8 cellular contexts compared by ENCODE assay signal in the genomic region with DNA sequence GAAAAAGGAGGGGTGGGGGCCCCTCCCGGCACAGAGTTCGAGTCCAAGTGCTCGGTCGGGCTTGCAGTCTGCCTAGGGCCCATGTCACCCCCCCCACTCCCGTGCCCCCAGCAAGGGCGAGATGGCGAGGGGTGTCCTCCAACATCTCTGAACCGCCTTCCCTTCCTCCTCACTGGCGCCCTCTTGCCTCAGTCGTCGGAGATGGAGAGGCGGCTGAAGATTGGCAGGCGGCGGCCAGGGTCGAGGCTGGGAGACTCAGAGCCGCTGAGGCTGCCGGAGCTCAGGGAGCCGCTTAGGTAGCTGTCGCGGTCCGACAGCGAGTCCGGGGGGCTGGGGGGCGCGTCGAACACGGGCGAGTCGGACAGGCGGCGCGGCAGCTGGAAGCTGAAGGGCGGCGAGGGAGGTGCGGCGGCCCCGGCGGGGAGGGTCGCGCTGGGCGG. TPM values are rescaled to one million over a fixed set of nuclear protein-coding genes. Genes with fewer than 3 reads are reported as not detected.
DNase-seq lines count a peak whose midpoint lies in the region; ATAC-seq and TF ChIP-seq lines count a peak whose summit lies in the region.

No MANE protein-coding gene starts in this region.

- H3K4me1 ChIP-seq in osteoblast (ENCODE audit: insufficient read depth, low read length), result peaks cover 56% of the 10 kb centered on the region
- peaks cover 37 to 45% of the 10 kb centered on the region in 2 donors for H3K4me1 ChIP-seq in thoracic aorta (ENCODE audit: control insufficient read depth in 1 of 2, low read depth in 2 of 2)

- peak; percentile 25 for TF ChIP-seq CTCF in osteoblast (IDR thresholded peaks at IDR 0.05; ENCODE audit: extremely low read depth, low read depth, low read length)
- no peak for TF ChIP-seq CTCF in thoracic aorta (IDR thresholded peaks at IDR 0.05)

- peaks cover 49% of the 10 kb centered on the region for H3K79me2 ChIP-seq in osteoblast (ENCODE audit: insufficient read depth, low read length)

- no peak for ATAC-seq in thoracic aorta (ENCODE audit: insufficient number of reproducible peaks, low FRiP score, low read depth)

- H3K36me3 ChIP-seq in osteoblast (ENCODE audit: insufficient read depth, low read length) (peaks cover 30% of the 10 kb centered on the region), thoracic aorta (peaks cover 29% of the 10 kb centered on the region)

- H3K27me3 ChIP-seq in osteoblast (ENCODE audit: insufficient read depth, low read length) (no peaks in the 10 kb centered on the region), thoracic aorta (replicated peaks; ENCODE audit: insufficient read depth) (no peaks in the 10 kb centered on the region)

- peak; percentile 35 for TF ChIP-seq POLR2A in GM15510 (IDR thresholded peaks at IDR 0.05; ENCODE audit: borderline replicate concordance, extremely low read depth, insufficient read length)

- H3K9me3 ChIP-seq in osteoblast (ENCODE audit: low read depth, low read length) (no peaks in the 10 kb centered on the region), thoracic aorta (no peaks in the 10 kb centered on the region)

- H3K4me2 ChIP-seq in osteoblast (ENCODE audit: insufficient read depth, low read length), result peak overlapping the region; percentile 85

- H2AFZ ChIP-seq in osteoblast (ENCODE audit: low read length), result no peak overlapping the region

- H3K27ac ChIP-seq in osteoblast (ENCODE audit: low read depth, low read length), result peak overlapping the region; percentile 88
- peak overlapping the region; percentile 98 to 99 for H3K27ac ChIP-seq in thoracic aorta

- DNase-seq in RPMI7951 (ENCODE audit: low read depth) (peak; percentile 73), activated gamma-delta T cell treated with Interleukin-2 at 50 U/mL for 16 hours (peak; percentile 77), germinal center (ENCODE audit: low spot score) (peak; percentile 61), osteoblast (ENCODE audit: insufficient read length, low spot score, missing footprints) (peak; percentile 79), thoracic aorta (ENCODE audit: low spot score) (no peak), NCI-H2029 (lab: John Stamatoyannopoulos, UW) (no peak), occipital lobe (lab: John Stamatoyannopoulos, UW) (no peak)

- H4K20me1 ChIP-seq in osteoblast (ENCODE audit: insufficient read depth, low read length), result peaks cover 19% of the 10 kb centered on the region

- H3K4me3 ChIP-seq in osteoblast (ENCODE audit: insufficient read depth, low read length), result peak overlapping the region; percentile 90
- H3K4me3 ChIP-seq in thoracic aorta, result peak overlapping the region; percentile 88

RNA-seq across cellular contexts. Expression of a gene that starts 2.3 kb away (rescaled TPM):
- 6.4 and 9.1 TPM in 2 replicates for total RNA-seq in RPMI7951 (2014; rRNA removed; shearing (Covaris generic))
- total RNA-seq in osteoblast (14.7 and 15.6 TPM in 2 replicates), thoracic aorta (100 to 1,000 TPM; 172 to 197 TPM), occipital lobe (2.5 TPM)

Comparison
In these comparisons a context has a peak if more than half of its experiments do, and no peak if none do; other contexts are left out.
1. DNase-seq: peak in RPMI7951 (single experiment), activated gamma-delta T cell treated with Interleukin-2 at 50 U/mL for 16 hours (single experiment), germinal center (single experiment) and osteoblast (single experiment); none in thoracic aorta (single experiment), NCI-H2029 (single experiment) and occipital lobe (single experiment).
2. RNA of a gene that starts 2.3 kb away (total RNA-seq): 172 to 197 TPM in thoracic aorta; 14.7 to 15.6 TPM in osteoblast, 6.4 to 9.1 TPM in RPMI7951 and 2.5 TPM in occipital lobe (single experiment); every median in the first group is over 10 times any median in the second.